In the genomic region with DNA sequence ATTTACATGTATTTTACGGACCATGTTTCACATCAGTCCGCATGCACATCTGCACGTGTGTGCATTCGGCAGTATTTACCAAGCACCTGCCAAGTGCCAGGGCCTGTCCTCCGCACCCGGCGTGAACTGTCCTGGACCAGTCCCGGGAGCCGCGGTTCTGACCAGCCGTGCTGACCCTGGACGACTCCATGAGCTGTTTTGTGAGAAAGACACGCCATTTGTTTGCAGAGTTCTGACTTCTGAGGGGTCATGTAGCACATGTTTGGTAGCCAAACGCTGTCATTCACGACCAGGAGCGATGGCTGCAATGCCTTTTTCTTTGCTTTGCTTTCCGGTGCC, we compare ENCODE assay signal across 1 cellular context.
TF ChIP-seq lines count a peak whose summit lies in the region.

No MANE protein-coding gene starts in this region.

TF ChIP-seq in HepG2, 621 proteins besides CTCF, POLR2A, EP300 and RAD21:
- no peak for TF ChIP-seq ZNF570 (CRISPR knock-in tag; IDR thresholded peaks at IDR 0.05; ENCODE audit: borderline replicate concordance)
- no peak for TF ChIP-seq KLF6 (CRISPR knock-in tag; IDR thresholded peaks at IDR 0.05)
- no peak for TF ChIP-seq SRSF9 (IDR thresholded peaks at IDR 0.05; ENCODE audit: borderline replicate concordance, insufficient read depth, low read depth, low read length, poor library complexity, severe bottlenecking)
- TF ChIP-seq ZNF549 (CRISPR knock-in tag; IDR thresholded peaks at IDR 0.05), result no peak
- TF ChIP-seq, protein P1, sequence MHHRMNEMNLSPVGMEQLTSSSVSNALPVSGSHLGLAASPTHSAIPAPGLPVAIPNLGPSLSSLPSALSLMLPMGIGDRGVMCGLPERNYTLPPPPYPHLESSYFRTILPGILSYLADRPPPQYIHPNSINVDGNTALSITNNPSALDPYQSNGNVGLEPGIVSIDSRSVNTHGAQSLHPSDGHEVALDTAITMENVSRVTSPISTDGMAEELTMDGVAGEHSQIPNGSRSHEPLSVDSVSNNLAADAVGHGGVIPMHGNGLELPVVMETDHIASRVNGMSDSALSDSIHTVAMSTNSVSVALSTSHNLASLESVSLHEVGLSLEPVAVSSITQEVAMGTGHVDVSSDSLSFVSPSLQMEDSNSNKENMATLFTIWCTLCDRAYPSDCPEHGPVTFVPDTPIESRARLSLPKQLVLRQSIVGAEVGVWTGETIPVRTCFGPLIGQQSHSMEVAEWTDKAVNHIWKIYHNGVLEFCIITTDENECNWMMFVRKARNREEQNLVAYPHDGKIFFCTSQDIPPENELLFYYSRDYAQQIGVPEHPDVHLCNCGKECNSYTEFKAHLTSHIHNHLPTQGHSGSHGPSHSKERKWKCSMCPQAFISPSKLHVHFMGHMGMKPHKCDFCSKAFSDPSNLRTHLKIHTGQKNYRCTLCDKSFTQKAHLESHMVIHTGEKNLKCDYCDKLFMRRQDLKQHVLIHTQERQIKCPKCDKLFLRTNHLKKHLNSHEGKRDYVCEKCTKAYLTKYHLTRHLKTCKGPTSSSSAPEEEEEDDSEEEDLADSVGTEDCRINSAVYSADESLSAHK (CRISPR knock-in tag; IDR thresholded peaks at IDR 0.05; ENCODE audit: borderline replicate concordance), result no peak
- TF ChIP-seq ZBTB1 (CRISPR knock-in tag; IDR thresholded peaks at IDR 0.05; ENCODE audit: borderline replicate concordance), result no peak
- TF ChIP-seq, protein P2, sequence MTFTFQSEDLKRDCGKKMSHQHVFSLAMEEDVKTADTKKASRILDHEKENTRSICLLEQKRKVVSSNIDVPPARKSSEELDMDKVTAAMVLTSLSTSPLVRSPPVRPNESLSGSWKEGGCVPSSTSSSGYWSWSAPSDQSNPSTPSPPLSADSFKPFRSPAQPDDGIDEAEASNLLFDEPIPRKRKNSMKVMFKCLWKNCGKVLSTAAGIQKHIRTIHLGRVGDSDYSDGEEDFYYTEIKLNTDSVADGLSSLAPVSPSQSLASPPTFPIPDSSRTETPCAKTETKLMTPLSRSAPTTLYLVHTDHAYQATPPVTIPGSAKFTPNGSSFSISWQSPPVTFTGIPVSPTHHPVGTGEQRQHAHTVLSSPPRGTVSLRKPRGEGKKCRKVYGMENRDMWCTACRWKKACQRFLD (CRISPR knock-in tag; IDR thresholded peaks at IDR 0.05; ENCODE audit: borderline replicate concordance), result no peak
- no peak for TF ChIP-seq ZNF17 (CRISPR knock-in tag; IDR thresholded peaks at IDR 0.05)
- TF ChIP-seq, protein P3, sequence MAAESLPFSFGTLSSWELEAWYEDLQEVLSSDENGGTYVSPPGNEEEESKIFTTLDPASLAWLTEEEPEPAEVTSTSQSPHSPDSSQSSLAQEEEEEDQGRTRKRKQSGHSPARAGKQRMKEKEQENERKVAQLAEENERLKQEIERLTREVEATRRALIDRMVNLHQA (CRISPR knock-in tag; IDR thresholded peaks at IDR 0.05), result no peak
- TF ChIP-seq ZNF451 (CRISPR knock-in tag; IDR thresholded peaks at IDR 0.05), result no peak
- TF ChIP-seq SMAD9 (CRISPR knock-in tag; IDR thresholded peaks at IDR 0.05), result no peak
- TF ChIP-seq MED8 (CRISPR knock-in tag; IDR thresholded peaks at IDR 0.05; ENCODE audit: insufficient replicate concordance), result no peak
- TF ChIP-seq, protein P4, sequence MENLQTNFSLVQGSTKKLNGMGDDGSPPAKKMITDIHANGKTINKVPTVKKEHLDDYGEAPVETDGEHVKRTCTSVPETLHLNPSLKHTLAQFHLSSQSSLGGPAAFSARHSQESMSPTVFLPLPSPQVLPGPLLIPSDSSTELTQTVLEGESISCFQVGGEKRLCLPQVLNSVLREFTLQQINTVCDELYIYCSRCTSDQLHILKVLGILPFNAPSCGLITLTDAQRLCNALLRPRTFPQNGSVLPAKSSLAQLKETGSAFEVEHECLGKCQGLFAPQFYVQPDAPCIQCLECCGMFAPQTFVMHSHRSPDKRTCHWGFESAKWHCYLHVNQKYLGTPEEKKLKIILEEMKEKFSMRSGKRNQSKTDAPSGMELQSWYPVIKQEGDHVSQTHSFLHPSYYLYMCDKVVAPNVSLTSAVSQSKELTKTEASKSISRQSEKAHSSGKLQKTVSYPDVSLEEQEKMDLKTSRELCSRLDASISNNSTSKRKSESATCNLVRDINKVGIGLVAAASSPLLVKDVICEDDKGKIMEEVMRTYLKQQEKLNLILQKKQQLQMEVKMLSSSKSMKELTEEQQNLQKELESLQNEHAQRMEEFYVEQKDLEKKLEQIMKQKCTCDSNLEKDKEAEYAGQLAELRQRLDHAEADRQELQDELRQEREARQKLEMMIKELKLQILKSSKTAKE (CRISPR knock-in tag; IDR thresholded peaks at IDR 0.05; ENCODE audit: borderline replicate concordance), result no peak
- no peak for TF ChIP-seq GPN1 (CRISPR knock-in tag; IDR thresholded peaks at IDR 0.05; ENCODE audit: borderline replicate concordance)
